In the genomic region with DNA sequence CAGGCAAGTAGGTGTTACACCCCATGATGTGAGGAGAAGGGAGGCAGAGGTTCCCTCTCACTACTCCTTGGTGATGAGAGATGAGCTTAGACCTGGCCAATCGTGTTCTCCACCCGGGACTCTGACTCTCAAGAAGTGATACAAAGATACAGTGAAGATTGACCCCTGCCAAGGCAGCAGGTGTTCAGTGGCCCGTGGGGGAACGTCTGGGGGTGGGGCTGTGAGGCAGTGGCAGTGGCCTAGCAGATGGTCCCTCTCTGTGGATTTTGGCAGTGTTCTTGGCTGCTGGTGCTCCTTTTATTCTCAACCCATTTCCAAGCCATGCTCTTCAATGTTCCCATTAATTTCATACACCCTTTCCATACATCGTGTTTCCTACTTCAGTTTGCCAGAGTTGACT, we compare ENCODE assay signal across 20 cellular contexts.
"Had no signal": no experiment of that assay in that cellular context is flagged by ENCODE, and none has a peak within 500 bp of the region (broad histone marks: within the 10 kb centered on the region; RNA-seq: fewer than 3 reads in every experiment).

No MANE protein-coding gene starts in this region.

- H3K27ac ChIP-seq: right atrium auricular region, tibial artery had no signal

- ATAC-seq: natural killer cell treated with Interleukin-12 subunit alpha and Interleukin-12 subunit beta and Interleukin-15 and Interleukin-18, amount 100 ng/mL, for 72 hours had no signal

- FAIRE-seq: endothelial cell of umbilical vein, small intestine, urothelium cell line had no signal

- DNase-seq: activated CD4-positive, alpha-beta T cell treated with anti-CD3 and anti-CD28 coated beads, Interleukin-2, amount 10 ng/mL, durations not matched to agents 7 days and 5 days; activated CD8-positive, alpha-beta memory T cell treated with anti-CD3 and anti-CD28 coated beads for 24 hours; activated gamma-delta T cell treated with Interleukin-2 at 50 U/mL for 16 hours; amniotic stem cell; central memory CD4-positive, alpha-beta T cell; cortex of kidney; effector CD4-positive, alpha-beta T cell; foreskin fibroblast; head of caudate nucleus; kidney glomerular epithelial cell; mesendoderm; nucleus accumbens; small intestine; stimulated activated CD4-positive, alpha-beta T cell treated with anti-CD3 and anti-CD28 coated beads, Interleukin-4, amount 100 ng/mL, for 24 hours; stimulated activated naive CD4-positive, alpha-beta T cell; tibial artery had no signal

- H3K9me3 ChIP-seq: right atrium auricular region, tibial artery had no signal

- H3K4me1 ChIP-seq: right atrium auricular region, tibial artery had no signal

- H3K36me3 ChIP-seq: right atrium auricular region, tibial artery had no signal

- H3K27me3 ChIP-seq: right atrium auricular region, tibial artery had no signal

- H3K4me3 ChIP-seq: right atrium auricular region, tibial artery had no signal
